ENCODE assay signal across 8 cellular contexts in genomic region chr3:55487376-55488241, GRCh38. TPM values are rescaled to one million over a fixed set of nuclear protein-coding genes. Genes with fewer than 3 reads are reported as not detected.
DNase-seq lines count a peak whose midpoint lies in the region; ATAC-seq and TF ChIP-seq lines count a peak whose summit lies in the region.

No MANE protein-coding gene starts in this region.

- H3K9me3 Mint-ChIP-seq in neural crest cell: no peaks in the 10 kb centered on the region

- H3K27me3 Mint-ChIP-seq in neural crest cell (ENCODE audit: low read depth): peaks cover 96% of the 10 kb centered on the region

- H3K4me1 Mint-ChIP-seq in neural crest cell: peaks cover 60% of the 10 kb centered on the region

- under 1% methylated on average over 62 of the region's 71 CpGs for WGBS in SK-N-SH (ENCODE audit: low lambda C conversion rate)

- TF ChIP-seq CTCF in GM12875 (IDR thresholded peaks at IDR 0.05; ENCODE audit: borderline replicate concordance, insufficient read depth, low read depth, low read length): peak; percentile 16; the same call in 1 of the 2 replicates
- TF ChIP-seq CTCF in SK-N-SH (IDR thresholded peaks at IDR 0.05): no peak
- no peak for TF ChIP-seq CTCF in fibroblast of mammary gland (conservative IDR thresholded peaks at IDR 0.05; ENCODE audit: control insufficient read depth, insufficient read depth, low read depth, low read length)
- TF ChIP-seq CTCF in neural crest cell (conservative IDR thresholded peaks at IDR 0.05): no peak

- H3K4me1 ChIP-seq in SK-N-SH (ENCODE audit: control insufficient read depth in 1 of 2, insufficient read depth in 2 of 2, low read depth in 1 of 2, low read length in 1 of 2): peaks cover 11 to 30% of the 10 kb centered on the region in 2 experiments

- CTCF ChIA-PET in SK-N-SH (lab: Yijun Ruan, JAX): interaction anchor here (0.6 to 4.1 kb wide), 14 partner anchors 8 to 767 kb away, joined by 3 to 24 read pairs (median 3); no protein-coding TSS in a partner anchor

- no peak; the same call in 1 of the 2 replicates for TF ChIP-seq RAD21 in SK-N-SH (IDR thresholded peaks at IDR 0.05; ENCODE audit: low read length)

- peak overlapping the region; percentile 96 for H3K9ac ChIP-seq in SK-N-SH

- POLR2A ChIA-PET in SK-N-SH (lab: Yijun Ruan, JAX): interaction anchor here (0.6 kb wide), 1 partner anchor 167 kb away, joined by 3 read pairs; no protein-coding TSS in a partner anchor

- peaks cover 53% of the 10 kb centered on the region for H3K79me2 ChIP-seq in SK-N-SH (ENCODE audit: insufficient read depth)

- H3K27ac ChIP-seq in SK-N-SH (ENCODE audit: low read depth in 2 of 2, low read length in 1 of 2): peak overlapping the region; percentile 63 to 88

- no peak for TF ChIP-seq EP300 in SK-N-SH (IDR thresholded peaks at IDR 0.05; ENCODE audit: borderline replicate concordance in 1 of 2, low read depth in 1 of 2, low read length in 1 of 2)

- H4K20me1 ChIP-seq in SK-N-SH (ENCODE audit: insufficient read depth): no peaks in the 10 kb centered on the region

- H3K36me3 Mint-ChIP-seq in neural crest cell (ENCODE audit: low read depth): peaks cover 3% of the 10 kb centered on the region

- DNase-seq in A172 (ENCODE audit: low spot score): peak; percentile 35
- peak; percentile 74 for DNase-seq in SK-N-SH
- peak; percentile 76 for DNase-seq in fibroblast of mammary gland (ENCODE audit: low read depth)
- DNase-seq in neural crest cell (ENCODE audit: low read depth, low spot score): peak; percentile 35
- DNase-seq in stimulated activated CD4-positive, alpha-beta T cell treated with anti-CD3 and anti-CD28 coated beads, Interleukin-12 subunit alpha, Interleukin-12 subunit beta, amount 100 ng/mL, for 4 hours: no peak

- peaks cover 18% of the 10 kb centered on the region for H3F3A ChIP-seq in SK-N-SH (replicated peaks; ENCODE audit: insufficient read depth)

- no peaks in the 10 kb centered on the region for H3K9me3 ChIP-seq in SK-N-SH

- H3K27me3 ChIP-seq in SK-N-SH (ENCODE audit: insufficient read depth): no peaks in the 10 kb centered on the region

- ATAC-seq in GM18519 (IDR thresholded peaks at IDR 0.05; ENCODE audit: low FRiP score, unreplicated experiment) (no peak), HG03108 (IDR thresholded peaks at IDR 0.05; ENCODE audit: unreplicated experiment) (no peak)

- H3K4me2 ChIP-seq in SK-N-SH: peak overlapping the region; percentile 98

- H2AFZ ChIP-seq in SK-N-SH (ENCODE audit: low read depth): peak overlapping the region; percentile 71; the same call in 1 of the 2 replicates

- peak overlapping the region; percentile 90 for H3K4me3 Mint-ChIP-seq in neural crest cell

- peaks cover 5 to 6% of the 10 kb centered on the region in 2 experiments for H3K36me3 ChIP-seq in SK-N-SH (replicated peaks in 1 of 2; ENCODE audit: control insufficient read depth in 1 of 2, insufficient read depth in 2 of 2, low read length in 1 of 2)

- no peaks in the 10 kb centered on the region for H3K9me2 ChIP-seq in SK-N-SH

- peak overlapping the region; percentile 70 for H3K4me3 ChIP-seq in GM12875 (ENCODE audit: low read depth, low read length)
- H3K4me3 ChIP-seq in SK-N-SH (ENCODE audit: low read depth in 2 of 2, low read length in 1 of 2): peak overlapping the region; percentile 78 to 83
- H3K4me3 ChIP-seq in fibroblast of mammary gland (ENCODE audit: control insufficient read depth, low read depth, low read length): peak overlapping the region; percentile 92

- H3K27ac Mint-ChIP-seq in neural crest cell (ENCODE audit: unreplicated experiment): no peak overlapping the region

TF ChIP-seq in SK-N-SH, 30 proteins besides CTCF, POLR2A, EP300 and RAD21 (continues in another document):
- TF ChIP-seq NFIC (IDR thresholded peaks at IDR 0.05; ENCODE audit: borderline replicate concordance) (no peak), EZH2phosphoT487 (IDR thresholded peaks at IDR 0.05; ENCODE audit: borderline replicate concordance, low read depth) (no peak), IRF3 (IDR thresholded peaks at IDR 0.05; ENCODE audit: low read depth, low read length) (no peak), GATA2 (CRISPR knock-in tag; IDR thresholded peaks at IDR 0.05) (no peak), RXRA (IDR thresholded peaks at IDR 0.05; ENCODE audit: borderline replicate concordance, low read depth) (no peak), CHD2 (IDR thresholded peaks at IDR 0.05; ENCODE audit: low read length, partially characterized antibody) (no peak), RFX5 (IDR thresholded peaks at IDR 0.05; ENCODE audit: low read length) (no peak), GABPA (IDR thresholded peaks at IDR 0.05; ENCODE audit: low read depth) (no peak), FOXJ3 (CRISPR knock-in tag; IDR thresholded peaks at IDR 0.05) (no peak), PBX3 (IDR thresholded peaks at IDR 0.05) (no peak), FOSL2 (IDR thresholded peaks at IDR 0.05; ENCODE audit: borderline replicate concordance, low read depth) (no peak), POLR2AphosphoS5 (IDR thresholded peaks at IDR 0.05; ENCODE audit: low read depth, low read length) (no peak; the same call in 1 of the 2 replicates), ELF1 (IDR thresholded peaks at IDR 0.05) (no peak), NRF1 (IDR thresholded peaks at IDR 0.05; ENCODE audit: low read depth, low read length) (no peak), TCF12 (IDR thresholded peaks at IDR 0.05) (no peak)
- TF ChIP-seq, protein P1, sequence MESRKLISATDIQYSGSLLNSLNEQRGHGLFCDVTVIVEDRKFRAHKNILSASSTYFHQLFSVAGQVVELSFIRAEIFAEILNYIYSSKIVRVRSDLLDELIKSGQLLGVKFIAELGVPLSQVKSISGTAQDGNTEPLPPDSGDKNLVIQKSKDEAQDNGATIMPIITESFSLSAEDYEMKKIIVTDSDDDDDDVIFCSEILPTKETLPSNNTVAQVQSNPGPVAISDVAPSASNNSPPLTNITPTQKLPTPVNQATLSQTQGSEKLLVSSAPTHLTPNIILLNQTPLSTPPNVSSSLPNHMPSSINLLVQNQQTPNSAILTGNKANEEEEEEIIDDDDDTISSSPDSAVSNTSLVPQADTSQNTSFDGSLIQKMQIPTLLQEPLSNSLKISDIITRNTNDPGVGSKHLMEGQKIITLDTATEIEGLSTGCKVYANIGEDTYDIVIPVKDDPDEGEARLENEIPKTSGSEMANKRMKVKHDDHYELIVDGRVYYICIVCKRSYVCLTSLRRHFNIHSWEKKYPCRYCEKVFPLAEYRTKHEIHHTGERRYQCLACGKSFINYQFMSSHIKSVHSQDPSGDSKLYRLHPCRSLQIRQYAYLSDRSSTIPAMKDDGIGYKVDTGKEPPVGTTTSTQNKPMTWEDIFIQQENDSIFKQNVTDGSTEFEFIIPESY (IDR thresholded peaks at IDR 0.05; ENCODE audit: borderline replicate concordance, low read depth): no peak
- TF ChIP-seq, protein P2, sequence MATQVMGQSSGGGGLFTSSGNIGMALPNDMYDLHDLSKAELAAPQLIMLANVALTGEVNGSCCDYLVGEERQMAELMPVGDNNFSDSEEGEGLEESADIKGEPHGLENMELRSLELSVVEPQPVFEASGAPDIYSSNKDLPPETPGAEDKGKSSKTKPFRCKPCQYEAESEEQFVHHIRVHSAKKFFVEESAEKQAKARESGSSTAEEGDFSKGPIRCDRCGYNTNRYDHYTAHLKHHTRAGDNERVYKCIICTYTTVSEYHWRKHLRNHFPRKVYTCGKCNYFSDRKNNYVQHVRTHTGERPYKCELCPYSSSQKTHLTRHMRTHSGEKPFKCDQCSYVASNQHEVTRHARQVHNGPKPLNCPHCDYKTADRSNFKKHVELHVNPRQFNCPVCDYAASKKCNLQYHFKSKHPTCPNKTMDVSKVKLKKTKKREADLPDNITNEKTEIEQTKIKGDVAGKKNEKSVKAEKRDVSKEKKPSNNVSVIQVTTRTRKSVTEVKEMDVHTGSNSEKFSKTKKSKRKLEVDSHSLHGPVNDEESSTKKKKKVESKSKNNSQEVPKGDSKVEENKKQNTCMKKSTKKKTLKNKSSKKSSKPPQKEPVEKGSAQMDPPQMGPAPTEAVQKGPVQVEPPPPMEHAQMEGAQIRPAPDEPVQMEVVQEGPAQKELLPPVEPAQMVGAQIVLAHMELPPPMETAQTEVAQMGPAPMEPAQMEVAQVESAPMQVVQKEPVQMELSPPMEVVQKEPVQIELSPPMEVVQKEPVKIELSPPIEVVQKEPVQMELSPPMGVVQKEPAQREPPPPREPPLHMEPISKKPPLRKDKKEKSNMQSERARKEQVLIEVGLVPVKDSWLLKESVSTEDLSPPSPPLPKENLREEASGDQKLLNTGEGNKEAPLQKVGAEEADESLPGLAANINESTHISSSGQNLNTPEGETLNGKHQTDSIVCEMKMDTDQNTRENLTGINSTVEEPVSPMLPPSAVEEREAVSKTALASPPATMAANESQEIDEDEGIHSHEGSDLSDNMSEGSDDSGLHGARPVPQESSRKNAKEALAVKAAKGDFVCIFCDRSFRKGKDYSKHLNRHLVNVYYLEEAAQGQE (IDR thresholded peaks at IDR 0.05; ENCODE audit: low read depth, low read length): no peak

RNA-seq across cellular contexts. Expression of gene WNT5A, which starts 0.5 kb away (rescaled TPM):
- 10.1 and 15.6 TPM in 2 replicates for total RNA-seq in A172 (2014; rRNA removed; shearing (Covaris generic))
- 27.1 and 30.7 TPM in 2 replicates for polyA plus RNA-seq in SK-N-SH (2012; rRNA removed)
- polyA plus RNA-seq in SK-N-SH (2012; cell fraction: cytosol; rRNA removed): 13.5 and 23.5 TPM in 2 replicates
- 57.8 and 62.1 TPM in 2 replicates for polyA plus RNA-seq in SK-N-SH (2012; cell fraction: nucleus; rRNA removed)
- 14.4 and 14.7 TPM in 2 replicates for total RNA-seq in neural crest cell
